Comparison of ENCODE assay signal across 8 cellular contexts in the genomic region with DNA sequence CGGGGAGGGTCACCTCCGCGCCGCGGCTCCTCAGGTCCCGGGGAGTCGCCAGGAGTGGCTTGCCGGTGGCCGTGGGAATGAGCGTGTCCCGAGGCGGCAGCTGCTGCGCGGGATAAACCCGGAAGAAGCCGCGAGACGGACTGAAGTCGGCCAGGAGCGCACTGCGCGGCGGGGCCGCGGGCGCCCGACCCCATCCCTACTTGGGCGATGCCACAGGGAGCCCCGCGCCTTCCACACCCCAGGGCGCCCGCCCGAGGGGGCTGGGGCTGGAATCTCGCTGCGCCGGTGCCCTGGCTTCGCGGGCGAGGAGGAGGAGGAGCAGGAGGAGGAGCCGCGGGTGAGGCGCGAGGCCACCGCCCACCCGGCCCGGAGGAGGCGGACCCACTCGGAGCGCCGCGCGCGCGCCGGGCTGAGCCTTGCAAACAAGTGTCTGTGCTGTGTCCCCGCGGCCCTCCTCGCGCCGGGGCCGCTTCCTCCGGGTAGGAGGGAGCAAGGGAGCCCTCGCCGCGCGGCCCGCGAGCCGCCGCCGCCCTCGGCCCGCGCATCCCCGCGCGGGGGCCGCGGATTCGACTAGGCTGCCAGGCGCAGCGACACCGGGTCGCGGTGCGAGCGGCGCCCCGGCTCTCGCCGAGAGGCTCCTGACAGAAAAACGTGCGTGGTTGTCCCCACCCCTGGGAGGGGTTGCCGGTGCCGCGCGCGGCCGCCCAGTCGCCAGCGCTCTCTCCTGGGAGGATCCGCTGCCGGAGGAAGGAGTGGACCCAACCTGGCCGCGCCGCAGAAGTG. TPM values are rescaled to one million over a fixed set of nuclear protein-coding genes. Genes with fewer than 3 reads are reported as not detected.
DNase-seq lines count a peak whose midpoint lies in the region; ATAC-seq, FAIRE-seq and TF ChIP-seq lines count a peak whose summit lies in the region.

ZDHHC14 (plus strand) TSS at position 412 of the 783 bp plus-strand sequence.

- H3K4me1 ChIP-seq in PC-9 (replicated peaks; ENCODE audit: insufficient read depth) (peaks cover 20% of the 10 kb centered on the region), muscle layer of duodenum (ENCODE audit: control insufficient read depth in 1 of 2, insufficient read depth in 2 of 2, low read length in 2 of 2) (peaks cover 4 to 16% of the 10 kb centered on the region in 2 donors)

- H3K9me3 ChIP-seq in PC-9 (ENCODE audit: insufficient read depth, low read depth) = no peaks in the 10 kb centered on the region
- H3K9me3 ChIP-seq in muscle layer of duodenum (ENCODE audit: control insufficient read depth in 1 of 2, low read length in 2 of 2) = no peaks in the 10 kb centered on the region

- peak within 1 kb of the TSS; percentile 92 for H2AFZ ChIP-seq in PC-9

- peak; percentile 32 for DNase-seq in D721Med (ENCODE audit: insufficient read length, low spot score)
- DNase-seq in HUDEP-2 (lab: John Stamatoyannopoulos, UW; ENCODE audit: unreplicated experiment in 76 of 76) = peak; percentile 11 to 94 (median 86)
- peak; percentile 58 to 87 for DNase-seq in PC-9
- DNase-seq in activated T-cell treated with anti-CD3 and anti-CD28 coated beads, Interleukin-2, amount 50 U/mL, for 48 hours = peak; percentile 93 to 95
- peak; percentile 71 for DNase-seq in stimulated activated CD8-positive, alpha-beta memory T cell treated with anti-CD3 and anti-CD28 coated beads, Interleukin-7, amount 100 ng/mL, for 24 hours (ENCODE audit: low read depth)

- H3F3A ChIP-seq in PC-9 (ENCODE audit: insufficient read depth, low read depth) = no peaks in the 10 kb centered on the region

- no TSS peak for BruUV-seq in PC-9 (replicated peaks; lab: Mats Ljungman, UMichigan)

- peak within 1 kb of the TSS; percentile 94 for H3K4me2 ChIP-seq in PC-9

- POLR2A ChIA-PET in PC-9 (lab: Charles Lee; ENCODE audit: unreplicated experiment) = interaction anchor here (1.1 kb wide), 1 partner anchor 58 kb away, joined by 5 read pairs; the partner anchor contains the start of gene TMEM242

- no peaks in the 10 kb centered on the region for H3K9me2 ChIP-seq in PC-9 (ENCODE audit: insufficient read depth)

- no peaks in the 10 kb centered on the region for H3K27me3 ChIP-seq in PC-9 (ENCODE audit: insufficient read depth, low read depth)
- H3K27me3 ChIP-seq in muscle layer of duodenum (ENCODE audit: low read depth, low read length) = no peaks in the 10 kb centered on the region

- H3K27ac ChIP-seq in PC-9 (peak within 1 kb of the TSS; percentile 34; the same call in 1 of the 2 replicates), muscle layer of duodenum (ENCODE audit: low read length) (peak within 1 kb of the TSS; percentile 79)

- H3K79me2 ChIP-seq in PC-9 (ENCODE audit: low read depth) = peaks cover 26% of the 10 kb centered on the region

- CTCF ChIA-PET in PC-9 (lab: Charles Lee) = no interaction called here

- H4K20me1 ChIP-seq in PC-9 (ENCODE audit: insufficient read depth) = no peaks in the 10 kb centered on the region

- H3K36me3 ChIP-seq in PC-9 (ENCODE audit: low read depth) (no peaks in the 10 kb centered on the region), muscle layer of duodenum (ENCODE audit: control insufficient read depth in 1 of 2, insufficient read depth in 2 of 2, low read length in 2 of 2) (no peaks in the 10 kb centered on the region)

- H3K4me3 ChIP-seq in PC-9 (peak within 1 kb of the TSS; percentile 77), muscle layer of duodenum (ENCODE audit: low read depth in 1 of 2, low read length in 2 of 2) (peak within 1 kb of the TSS; percentile 86 to 100)

- no peak for FAIRE-seq in D721Med (lab: Jason Lieb, UNC)

- intact Hi-C loops in PC-9 (cut with micrococcal nuclease; ENCODE audit: unreplicated experiment) = loop anchor here (1.0 kb wide), 2 partner anchors 58 to 216 kb away; partner anchors contain the start of gene TMEM242

- TF ChIP-seq CTCF in D721Med (IDR thresholded peaks at IDR 0.05; ENCODE audit: insufficient read depth, missing control alignments) (no peak), PC-9 (conservative IDR thresholded peaks at IDR 0.05) (no peak)

- peak; percentile 70 for ATAC-seq in GM21390 (IDR thresholded peaks at IDR 0.05; ENCODE audit: unreplicated experiment)
- ATAC-seq in esophagus mucosa = peak; percentile 91

RNA-seq across cellular contexts. Expression of gene ZDHHC14, which starts in this region (rescaled TPM):
- total RNA-seq in PC-9 (2021) (5.6 and 6.8 TPM in 2 replicates), esophagus mucosa (3.1 TPM)

Comparison
In these comparisons a context has a peak if more than half of its experiments do, and no peak if none do; other contexts are left out.
1. Peak in every context shown above with its lines: DNase-seq, ATAC-seq, H3K4me3 ChIP-seq and H3K27ac ChIP-seq.
2. DNase-seq: peak in every context shown above with its lines; median percentile 94 in activated T-cell treated with anti-CD3 and anti-CD28 coated beads, Interleukin-2, amount 50 U/mL, for 48 hours; 86 in HUDEP-2; 72 in PC-9; 71 in stimulated activated CD8-positive, alpha-beta memory T cell treated with anti-CD3 and anti-CD28 coated beads, Interleukin-7, amount 100 ng/mL, for 24 hours; 32 in D721Med.